ENCODE assay signal across 7 cellular contexts in genomic region chr6:64445038-64445437, GRCh38.
"Had no signal": no experiment of that assay in that cellular context is flagged by ENCODE, and none has a peak within 500 bp of the region (broad histone marks: within the 10 kb centered on the region; RNA-seq: fewer than 3 reads in every experiment).

No MANE protein-coding gene starts in this region.

- H3K27ac ChIP-seq: HL-60 had no signal

- H3K4me2 ChIP-seq: GM23338 had no signal

- H3K4me3 ChIP-seq: GM23338, HAP-1 had no signal

- H3K36me3 ChIP-seq: HAP-1 had no signal

- H2AFZ ChIP-seq: GM23338 had no signal

- H3K4me1 ChIP-seq: HAP-1 had no signal

- ATAC-seq: GM23338, HCT116 had no signal

- DNase-seq: H7, HFFc6, KG1 had no signal

- H3K9me3 ChIP-seq: HAP-1 had no signal
